ENCODE assay signal across 23 cellular contexts in the genomic region with DNA sequence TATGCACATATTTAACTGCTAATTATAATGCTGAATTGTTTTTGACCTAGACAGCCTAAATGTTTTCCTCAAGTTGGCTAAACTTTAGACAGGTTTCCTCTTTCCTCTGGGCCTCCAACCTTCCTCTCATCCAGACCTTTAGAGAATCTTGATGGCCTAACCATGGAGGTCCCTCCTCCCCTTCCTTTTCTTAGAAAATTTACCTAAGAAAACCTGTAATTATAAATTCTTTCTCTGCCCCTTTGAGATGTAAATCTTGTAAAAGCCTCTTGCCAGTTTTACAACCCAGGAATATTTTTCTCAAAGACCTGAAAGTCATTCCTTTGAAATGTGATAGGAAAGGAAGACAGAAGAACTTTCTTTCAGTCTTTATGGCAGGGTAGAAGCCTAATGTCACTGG.
"Had no signal": no experiment of that assay in that cellular context is flagged by ENCODE, and none has a peak within 500 bp of the region (broad histone marks: within the 10 kb centered on the region; RNA-seq: fewer than 3 reads in every experiment).

No MANE protein-coding gene starts in this region.

- H3K27me3 Mint-ChIP-seq: stimulated activated naive CD8-positive, alpha-beta T cell treated with anti-CD3 and anti-CD28 coated beads, Interleukin-15, Interleukin-2, amounts not matched to agents 100 ng/mL and 50 ng/mL, for 24 hours had no signal

- H3K27ac Mint-ChIP-seq: stimulated activated naive CD8-positive, alpha-beta T cell treated with anti-CD3 and anti-CD28 coated beads, Interleukin-15, Interleukin-2, amounts not matched to agents 100 ng/mL and 50 ng/mL, for 24 hours; T-helper 1 cell treated with Interleukin-12 subunit alpha and Interleukin-12 subunit beta and Interleukin-4 antibody, amounts not matched to agents 30 μg/mL and 1 μg/mL, for 36 hours had no signal

- ATAC-seq: activated T-cell treated with anti-CD3 and anti-CD28 coated beads, Interleukin-2, amount 50 U/mL, for 4 hours; gastrocnemius medialis; left lobe of liver; pancreas; right lobe of liver had no signal

- H3K4me3 Mint-ChIP-seq: activated T-cell treated with anti-CD3 and anti-CD28 coated beads, Interleukin-2, amount 50 U/mL, for 4 hours; stimulated activated naive CD8-positive, alpha-beta T cell treated with anti-CD3 and anti-CD28 coated beads, Interleukin-15, Interleukin-2, amounts not matched to agents 100 ng/mL and 50 ng/mL, for 24 hours; T-helper 1 cell treated with Interleukin-12 subunit alpha and Interleukin-12 subunit beta and Interleukin-4 antibody, amounts not matched to agents 30 μg/mL and 1 μg/mL, for 36 hours had no signal

- H3K9me3 ChIP-seq: gastrocnemius medialis, pancreas, right lobe of liver, vagina had no signal

- H3K4me3 ChIP-seq: coronary artery, gastrocnemius medialis, lung, pancreas, right lobe of liver, tibial nerve, vagina had no signal

- FAIRE-seq: endometrium, keratinocyte, pancreas, small intestine had no signal

- H3K27me3 ChIP-seq: brain microvascular endothelial cell, gastrocnemius medialis, pancreas, right lobe of liver, tibial nerve, vagina had no signal

- H3K27ac ChIP-seq: brain microvascular endothelial cell, coronary artery, gastrocnemius medialis, pancreas, right lobe of liver, tibial nerve, vagina had no signal

- H3K9me3 Mint-ChIP-seq: T-helper 1 cell treated with Interleukin-12 subunit alpha and Interleukin-12 subunit beta and Interleukin-4 antibody, amounts not matched to agents 30 μg/mL and 1 μg/mL, for 36 hours had no signal

- H3K4me1 ChIP-seq: gastrocnemius medialis, pancreas, right lobe of liver, tibial nerve, vagina had no signal

- H3K36me3 ChIP-seq: brain microvascular endothelial cell, gastrocnemius medialis, pancreas, right lobe of liver, tibial nerve, vagina had no signal

- DNase-seq: activated CD4-positive, alpha-beta T cell treated with anti-CD3 and anti-CD28 coated beads, Interleukin-2, amount 50 U/mL, for 1 hour; activated CD4-positive, CD25-positive, alpha-beta regulatory T cell treated with anti-CD3 and anti-CD28 coated beads, Interleukin-2, amount 50 U/mL, for 72 hours; activated CD8-positive, alpha-beta memory T cell treated with anti-CD3 and anti-CD28 coated beads, Interleukin-2, amount 50 U/mL, for 4 hours; activated naive CD4-positive, alpha-beta T cell treated with anti-CD3 and anti-CD28 coated beads, Interleukin-2, amount 50 U/mL, for 16 hours; activated T-cell treated with anti-CD3 and anti-CD28 coated beads, Interleukin-2, amount 50 U/mL, for 4 hours; aorta; brain microvascular endothelial cell; gastrocnemius medialis; head of caudate nucleus; pancreas; right lobe of liver; small intestine; stimulated activated CD4-positive, alpha-beta T cell treated with anti-CD3 and anti-CD28 coated beads, Interleukin-15, amount 100 ng/mL, for 24 hours; stimulated activated CD4-positive, alpha-beta T cell treated with anti-CD3 and anti-CD28 coated beads, Interleukin-2, amount 100 ng/mL, for 48 hours had no signal
